In the genomic region with DNA sequence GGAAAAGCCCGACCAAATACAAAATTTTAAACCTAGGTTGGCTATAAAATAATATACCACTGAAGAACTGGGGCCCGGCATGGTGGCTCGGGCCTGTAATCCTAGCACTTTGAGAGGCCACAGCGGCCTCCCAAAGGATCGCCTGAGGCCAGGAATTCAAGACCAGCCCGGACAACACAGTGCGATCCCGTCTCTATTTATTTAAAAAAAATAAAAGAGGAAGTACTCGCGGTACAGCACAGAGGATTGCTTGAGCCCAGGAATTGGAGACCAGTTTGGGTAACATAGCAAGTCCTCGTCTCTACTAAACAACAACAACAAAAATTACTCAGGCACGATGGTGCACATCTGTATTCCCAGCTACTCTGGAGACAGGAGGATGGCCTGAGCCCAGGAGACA, we compare ENCODE assay signal across 1 cellular context.
TF ChIP-seq lines count a peak whose summit lies in the region.

No MANE protein-coding gene starts in this region.

TF ChIP-seq in GM23338, 12 proteins besides CTCF, POLR2A, EP300 and RAD21 (continued from another document):
- no peak for TF ChIP-seq EZH2phosphoT487 (IDR thresholded peaks at IDR 0.05; ENCODE audit: unreplicated experiment)
- TF ChIP-seq, protein P1, sequence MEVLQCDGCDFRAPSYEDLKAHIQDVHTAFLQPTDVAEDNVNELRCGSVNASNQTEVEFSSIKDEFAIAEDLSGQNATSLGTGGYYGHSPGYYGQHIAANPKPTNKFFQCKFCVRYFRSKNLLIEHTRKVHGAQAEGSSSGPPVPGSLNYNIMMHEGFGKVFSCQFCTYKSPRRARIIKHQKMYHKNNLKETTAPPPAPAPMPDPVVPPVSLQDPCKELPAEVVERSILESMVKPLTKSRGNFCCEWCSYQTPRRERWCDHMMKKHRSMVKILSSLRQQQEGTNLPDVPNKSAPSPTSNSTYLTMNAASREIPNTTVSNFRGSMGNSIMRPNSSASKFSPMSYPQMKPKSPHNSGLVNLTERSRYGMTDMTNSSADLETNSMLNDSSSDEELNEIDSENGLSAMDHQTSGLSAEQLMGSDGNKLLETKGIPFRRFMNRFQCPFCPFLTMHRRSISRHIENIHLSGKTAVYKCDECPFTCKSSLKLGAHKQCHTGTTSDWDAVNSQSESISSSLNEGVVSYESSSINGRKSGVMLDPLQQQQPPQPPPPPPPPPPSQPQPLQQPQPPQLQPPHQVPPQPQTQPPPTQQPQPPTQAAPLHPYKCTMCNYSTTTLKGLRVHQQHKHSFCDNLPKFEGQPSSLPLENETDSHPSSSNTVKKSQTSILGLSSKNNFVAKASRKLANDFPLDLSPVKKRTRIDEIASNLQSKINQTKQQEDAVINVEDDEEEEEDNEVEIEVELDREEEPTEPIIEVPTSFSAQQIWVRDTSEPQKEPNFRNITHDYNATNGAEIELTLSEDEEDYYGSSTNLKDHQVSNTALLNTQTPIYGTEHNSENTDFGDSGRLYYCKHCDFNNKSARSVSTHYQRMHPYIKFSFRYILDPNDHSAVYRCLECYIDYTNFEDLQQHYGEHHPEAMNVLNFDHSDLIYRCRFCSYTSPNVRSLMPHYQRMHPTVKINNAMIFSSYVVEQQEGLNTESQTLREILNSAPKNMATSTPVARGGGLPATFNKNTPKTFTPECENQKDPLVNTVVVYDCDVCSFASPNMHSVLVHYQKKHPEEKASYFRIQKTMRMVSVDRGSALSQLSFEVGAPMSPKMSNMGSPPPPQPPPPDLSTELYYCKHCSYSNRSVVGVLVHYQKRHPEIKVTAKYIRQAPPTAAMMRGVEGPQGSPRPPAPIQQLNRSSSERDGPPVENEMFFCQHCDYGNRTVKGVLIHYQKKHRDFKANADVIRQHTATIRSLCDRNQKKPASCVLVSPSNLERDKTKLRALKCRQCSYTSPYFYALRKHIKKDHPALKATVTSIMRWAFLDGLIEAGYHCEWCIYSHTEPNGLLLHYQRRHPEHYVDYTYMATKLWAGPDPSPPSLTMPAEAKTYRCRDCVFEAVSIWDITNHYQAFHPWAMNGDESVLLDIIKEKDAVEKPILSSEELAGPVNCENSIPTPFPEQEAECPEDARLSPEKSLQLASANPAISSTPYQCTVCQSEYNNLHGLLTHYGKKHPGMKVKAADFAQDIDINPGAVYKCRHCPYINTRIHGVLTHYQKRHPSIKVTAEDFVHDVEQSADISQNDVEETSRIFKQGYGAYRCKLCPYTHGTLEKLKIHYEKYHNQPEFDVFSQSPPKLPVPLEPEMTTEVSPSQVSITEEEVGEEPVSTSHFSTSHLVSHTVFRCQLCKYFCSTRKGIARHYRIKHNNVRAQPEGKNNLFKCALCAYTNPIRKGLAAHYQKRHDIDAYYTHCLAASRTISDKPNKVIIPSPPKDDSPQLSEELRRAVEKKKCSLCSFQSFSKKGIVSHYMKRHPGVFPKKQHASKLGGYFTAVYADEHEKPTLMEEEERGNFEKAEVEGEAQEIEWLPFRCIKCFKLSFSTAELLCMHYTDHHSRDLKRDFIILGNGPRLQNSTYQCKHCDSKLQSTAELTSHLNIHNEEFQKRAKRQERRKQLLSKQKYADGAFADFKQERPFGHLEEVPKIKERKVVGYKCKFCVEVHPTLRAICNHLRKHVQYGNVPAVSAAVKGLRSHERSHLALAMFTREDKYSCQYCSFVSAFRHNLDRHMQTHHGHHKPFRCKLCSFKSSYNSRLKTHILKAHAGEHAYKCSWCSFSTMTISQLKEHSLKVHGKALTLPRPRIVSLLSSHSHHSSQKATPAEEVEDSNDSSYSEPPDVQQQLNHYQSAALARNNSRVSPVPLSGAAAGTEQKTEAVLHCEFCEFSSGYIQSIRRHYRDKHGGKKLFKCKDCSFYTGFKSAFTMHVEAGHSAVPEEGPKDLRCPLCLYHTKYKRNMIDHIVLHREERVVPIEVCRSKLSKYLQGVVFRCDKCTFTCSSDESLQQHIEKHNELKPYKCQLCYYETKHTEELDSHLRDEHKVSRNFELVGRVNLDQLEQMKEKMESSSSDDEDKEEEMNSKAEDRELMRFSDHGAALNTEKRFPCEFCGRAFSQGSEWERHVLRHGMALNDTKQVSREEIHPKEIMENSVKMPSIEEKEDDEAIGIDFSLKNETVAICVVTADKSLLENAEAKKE (CRISPR knock-in tag; IDR thresholded peaks at IDR 0.05), result no peak
- no peak for TF ChIP-seq CREB1 (CRISPR knock-in tag; IDR thresholded peaks at IDR 0.05; ENCODE audit: low read depth)
